ENCODE assay signal across 1 cellular context in genomic region chr9:70413798-70414775, GRCh38.
A peak's percentile ranks its signal among the peaks of the same experiment; 100 is the strongest.
TF ChIP-seq lines count a peak whose summit lies in the region.

Gene KLF9 (minus strand): TSS chr9:70414657. CDS start chr9:70413363, 1,294 bp downstream.

TF ChIP-seq in GM12878, 131 proteins besides CTCF, POLR2A, EP300 and RAD21 (continued from another document and continues in another):
- no peak for TF ChIP-seq CEBPZ (IDR thresholded peaks at IDR 0.05; ENCODE audit: low read depth, low read length)
- TF ChIP-seq SIX5 (IDR thresholded peaks at IDR 0.05; ENCODE audit: low read depth, low read length, severe bottlenecking), result no peak
- 0 out of 2 replicates have a peak, but pooled peaks have one; percentile 33 for TF ChIP-seq CBFB (IDR thresholded peaks at IDR 0.05; ENCODE audit: low read depth)
- 0 out of 2 replicates have a peak, but pooled peaks have one; percentile 2 for TF ChIP-seq NR2F1 (conservative IDR thresholded peaks at IDR 0.05)
- TF ChIP-seq SPI1 (IDR thresholded peaks at IDR 0.05; ENCODE audit: borderline replicate concordance, insufficient read depth, low read depth, low read length), result no peak
- peak; percentile 86 for TF ChIP-seq ZNF687 (IDR thresholded peaks at IDR 0.05)
- TF ChIP-seq ZBTB33 (IDR thresholded peaks at IDR 0.05), result no peak
- TF ChIP-seq SIN3A (IDR thresholded peaks at IDR 0.05; ENCODE audit: low read depth, low read length), result peak; percentile 91
- TF ChIP-seq LARP7 (IDR thresholded peaks at IDR 0.05), result peak; percentile 69
- peak; percentile 93 for TF ChIP-seq ATF7 (IDR thresholded peaks at IDR 0.05; ENCODE audit: low read depth)
- TF ChIP-seq, protein P1, sequence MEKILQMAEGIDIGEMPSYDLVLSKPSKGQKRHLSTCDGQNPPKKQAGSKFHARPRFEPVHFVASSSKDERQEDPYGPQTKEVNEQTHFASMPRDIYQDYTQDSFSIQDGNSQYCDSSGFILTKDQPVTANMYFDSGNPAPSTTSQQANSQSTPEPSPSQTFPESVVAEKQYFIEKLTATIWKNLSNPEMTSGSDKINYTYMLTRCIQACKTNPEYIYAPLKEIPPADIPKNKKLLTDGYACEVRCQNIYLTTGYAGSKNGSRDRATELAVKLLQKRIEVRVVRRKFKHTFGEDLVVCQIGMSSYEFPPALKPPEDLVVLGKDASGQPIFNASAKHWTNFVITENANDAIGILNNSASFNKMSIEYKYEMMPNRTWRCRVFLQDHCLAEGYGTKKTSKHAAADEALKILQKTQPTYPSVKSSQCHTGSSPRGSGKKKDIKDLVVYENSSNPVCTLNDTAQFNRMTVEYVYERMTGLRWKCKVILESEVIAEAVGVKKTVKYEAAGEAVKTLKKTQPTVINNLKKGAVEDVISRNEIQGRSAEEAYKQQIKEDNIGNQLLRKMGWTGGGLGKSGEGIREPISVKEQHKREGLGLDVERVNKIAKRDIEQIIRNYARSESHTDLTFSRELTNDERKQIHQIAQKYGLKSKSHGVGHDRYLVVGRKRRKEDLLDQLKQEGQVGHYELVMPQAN (conservative IDR thresholded peaks at IDR 0.05), result peak; percentile 88
- TF ChIP-seq ATF2 (IDR thresholded peaks at IDR 0.05; ENCODE audit: low read length), result peak; percentile 76
- peak; percentile 23 for TF ChIP-seq E4F1 (IDR thresholded peaks at IDR 0.05; ENCODE audit: borderline replicate concordance, partially characterized antibody)
- TF ChIP-seq PAX5 (IDR thresholded peaks at IDR 0.05; ENCODE audit: borderline replicate concordance, low read depth, low read length), result peak; percentile 78
- TF ChIP-seq GABPA (IDR thresholded peaks at IDR 0.05; ENCODE audit: low read depth), result no peak
- TF ChIP-seq BHLHE40 (IDR thresholded peaks at IDR 0.05; ENCODE audit: borderline replicate concordance in 1 of 2, low read depth in 2 of 2, low read length in 1 of 2), result peak; percentile 74 to 86; a peak in 3 of 4 replicates
- TF ChIP-seq RUNX3 (IDR thresholded peaks at IDR 0.05; ENCODE audit: low read length), result peak; percentile 39; the same call in 1 of the 2 replicates
- TF ChIP-seq, protein P2, sequence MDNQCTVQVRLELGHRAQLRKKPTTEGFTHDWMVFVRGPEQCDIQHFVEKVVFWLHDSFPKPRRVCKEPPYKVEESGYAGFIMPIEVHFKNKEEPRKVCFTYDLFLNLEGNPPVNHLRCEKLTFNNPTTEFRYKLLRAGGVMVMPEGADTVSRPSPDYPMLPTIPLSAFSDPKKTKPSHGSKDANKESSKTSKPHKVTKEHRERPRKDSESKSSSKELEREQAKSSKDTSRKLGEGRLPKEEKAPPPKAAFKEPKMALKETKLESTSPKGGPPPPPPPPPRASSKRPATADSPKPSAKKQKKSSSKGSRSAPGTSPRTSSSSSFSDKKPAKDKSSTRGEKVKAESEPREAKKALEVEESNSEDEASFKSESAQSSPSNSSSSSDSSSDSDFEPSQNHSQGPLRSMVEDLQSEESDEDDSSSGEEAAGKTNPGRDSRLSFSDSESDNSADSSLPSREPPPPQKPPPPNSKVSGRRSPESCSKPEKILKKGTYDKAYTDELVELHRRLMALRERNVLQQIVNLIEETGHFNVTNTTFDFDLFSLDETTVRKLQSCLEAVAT (IDR thresholded peaks at IDR 0.05), result peak; percentile 64
- TF ChIP-seq CREB1 (IDR thresholded peaks at IDR 0.05; ENCODE audit: low read depth), result peak; percentile 79
- TF ChIP-seq, protein P3, sequence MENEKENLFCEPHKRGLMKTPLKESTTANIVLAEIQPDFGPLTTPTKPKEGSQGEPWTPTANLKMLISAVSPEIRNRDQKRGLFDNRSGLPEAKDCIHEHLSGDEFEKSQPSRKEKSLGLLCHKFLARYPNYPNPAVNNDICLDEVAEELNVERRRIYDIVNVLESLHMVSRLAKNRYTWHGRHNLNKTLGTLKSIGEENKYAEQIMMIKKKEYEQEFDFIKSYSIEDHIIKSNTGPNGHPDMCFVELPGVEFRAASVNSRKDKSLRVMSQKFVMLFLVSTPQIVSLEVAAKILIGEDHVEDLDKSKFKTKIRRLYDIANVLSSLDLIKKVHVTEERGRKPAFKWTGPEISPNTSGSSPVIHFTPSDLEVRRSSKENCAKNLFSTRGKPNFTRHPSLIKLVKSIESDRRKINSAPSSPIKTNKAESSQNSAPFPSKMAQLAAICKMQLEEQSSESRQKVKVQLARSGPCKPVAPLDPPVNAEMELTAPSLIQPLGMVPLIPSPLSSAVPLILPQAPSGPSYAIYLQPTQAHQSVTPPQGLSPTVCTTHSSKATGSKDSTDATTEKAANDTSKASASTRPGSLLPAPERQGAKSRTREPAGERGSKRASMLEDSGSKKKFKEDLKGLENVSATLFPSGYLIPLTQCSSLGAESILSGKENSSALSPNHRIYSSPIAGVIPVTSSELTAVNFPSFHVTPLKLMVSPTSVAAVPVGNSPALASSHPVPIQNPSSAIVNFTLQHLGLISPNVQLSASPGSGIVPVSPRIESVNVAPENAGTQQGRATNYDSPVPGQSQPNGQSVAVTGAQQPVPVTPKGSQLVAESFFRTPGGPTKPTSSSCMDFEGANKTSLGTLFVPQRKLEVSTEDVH (IDR thresholded peaks at IDR 0.05; ENCODE audit: low read depth, partially characterized antibody), result peak; percentile 14
- peak; percentile 84 for TF ChIP-seq KLF5 (IDR thresholded peaks at IDR 0.05; ENCODE audit: partially characterized antibody)
- 0 out of 3 replicates have a peak, but pooled peaks have one; percentile 10 for TF ChIP-seq POU2F2 (IDR thresholded peaks at IDR 0.05; ENCODE audit: borderline replicate concordance, low read depth, low read length)
- peak; percentile 66 for TF ChIP-seq NFYA (IDR thresholded peaks at IDR 0.05; ENCODE audit: borderline replicate concordance, low read depth, low read length)
- no peak for TF ChIP-seq BCL11A (IDR thresholded peaks at IDR 0.05; ENCODE audit: low read depth, low read length)
- 0 out of 2 replicates have a peak, but pooled peaks have one; percentile 10 for TF ChIP-seq BACH1 (IDR thresholded peaks at IDR 0.05; ENCODE audit: borderline replicate concordance)
- peak; percentile 91 for TF ChIP-seq RELB (IDR thresholded peaks at IDR 0.05; ENCODE audit: low read depth)
- peak; percentile 17; the same call in 1 of the 2 replicates for TF ChIP-seq YY1 (IDR thresholded peaks at IDR 0.05; ENCODE audit: low read depth, low read length)
- TF ChIP-seq PBX3 (IDR thresholded peaks at IDR 0.05; ENCODE audit: insufficient replicate concordance, low read depth, low read length), result peak; percentile 82
- TF ChIP-seq ZNF207 (IDR thresholded peaks at IDR 0.05; ENCODE audit: borderline replicate concordance), result peak; percentile 47; the same call in 1 of the 2 replicates
- TF ChIP-seq CBX5 (IDR thresholded peaks at IDR 0.05; ENCODE audit: low read depth), result 0 out of 2 replicates have a peak, but pooled peaks have one; percentile 40
